8 cellular contexts compared by ENCODE assay signal in genomic region chr22:46366801-46367706, GRCh38. TPM values are rescaled to one million over a fixed set of nuclear protein-coding genes. Genes with fewer than 3 reads are reported as not detected.
DNase-seq lines count a peak whose midpoint lies in the region; ATAC-seq and TF ChIP-seq lines count a peak whose summit lies in the region.
"Had no signal": no experiment of that assay in that cellular context is flagged by ENCODE, and none has a peak within 500 bp of the region (broad histone marks: within the 10 kb centered on the region; RNA-seq: fewer than 3 reads in every experiment).

No MANE protein-coding gene starts in this region.

- H3K9ac ChIP-seq in MM.1S (ENCODE audit: low read length): peak overlapping the region; percentile 92

- TF ChIP-seq EP300 in suprapubic skin (IDR thresholded peaks at IDR 0.05): no peak

- H3K9me2 ChIP-seq in MM.1S (replicated peaks; ENCODE audit: insufficient read depth, low read length): no peaks in the 10 kb centered on the region

- intact Hi-C loops in right cardiac atrium (cut with DNase I): loop anchor here (2.0 to 5.0 kb wide), 2 partner anchors 175 to 176 kb away; no protein-coding TSS in a partner anchor
- intact Hi-C loops in cardiac septum (cut with DNase I): loop anchor here (10.0 kb wide), 1 partner anchor 318 kb away; no protein-coding TSS in a partner anchor

- 57% methylated on average over 45 of the region's 45 CpGs for WGBS in right cardiac atrium
- 98% methylated on average over 7 of the region's 45 CpGs for WGBS in suprapubic skin

- no peaks in the 10 kb centered on the region for H3K27me3 ChIP-seq in right cardiac atrium (ENCODE audit: control insufficient read depth, insufficient read depth)
- H3K27me3 ChIP-seq in MM.1S (replicated peaks; ENCODE audit: insufficient read depth, low read length): no peaks in the 10 kb centered on the region
- peaks cover 3% of the 10 kb centered on the region for H3K27me3 ChIP-seq in suprapubic skin

- peak overlapping the region; percentile 59 for H2AFZ ChIP-seq in MM.1S (ENCODE audit: low read length)

- no peaks in the 10 kb centered on the region for H3K79me2 ChIP-seq in MM.1S (ENCODE audit: low read length)

- peaks cover 14% of the 10 kb centered on the region; the same call in 1 of the 2 replicates for H3F3A ChIP-seq in MM.1S (ENCODE audit: insufficient read depth, low read length)

- ATAC-seq in right cardiac atrium (no peak), HG03571 (IDR thresholded peaks at IDR 0.05; ENCODE audit: unreplicated experiment) (no peak)

- no peak for TF ChIP-seq POLR2A in suprapubic skin (IDR thresholded peaks at IDR 0.05)

- H3K9me3 ChIP-seq in right cardiac atrium (ENCODE audit: control insufficient read depth, low read length) (no peaks in the 10 kb centered on the region), MM.1S (replicated peaks; ENCODE audit: insufficient read depth, low read length) (no peaks in the 10 kb centered on the region), suprapubic skin (no peaks in the 10 kb centered on the region)

- H3K4me2 ChIP-seq in MM.1S (ENCODE audit: low read depth, low read length): peak overlapping the region; percentile 98

- DNase-seq in right cardiac atrium: peak in 2 of 3 donors; percentile 45 to 47
- DNase-seq in cardiac septum (ENCODE audit: low spot score): no peak
- peak; percentile 92 for DNase-seq in MM.1S
- DNase-seq in iPS-NIHi11 (ENCODE audit: low spot score): peak; percentile 37
- no peak for DNase-seq in suprapubic skin (ENCODE audit: low spot score in 2 of 2)
- no peak for DNase-seq in NCI-H2227 treated with DMSO at 0.1 percent for 48 hours (lab: John Stamatoyannopoulos, UW)

- no peaks in the 10 kb centered on the region for H3K4me1 ChIP-seq in right cardiac atrium (ENCODE audit: control insufficient read depth, insufficient read depth, low read length)
- peaks cover 39% of the 10 kb centered on the region for H3K4me1 ChIP-seq in MM.1S (ENCODE audit: low read length)
- H3K4me1 ChIP-seq in suprapubic skin: no peaks in the 10 kb centered on the region

- H3K36me3 ChIP-seq in MM.1S (replicated peaks; ENCODE audit: insufficient read depth, low read length): no peaks in the 10 kb centered on the region
- peaks cover 21% of the 10 kb centered on the region for H3K36me3 ChIP-seq in suprapubic skin

- no peaks in the 10 kb centered on the region for H4K20me1 ChIP-seq in MM.1S (ENCODE audit: insufficient read depth, low read length)

- H3K27ac ChIP-seq in right cardiac atrium (ENCODE audit: low read length) (no peak overlapping the region), MM.1S (ENCODE audit: low read length) (peak overlapping the region; percentile 93), suprapubic skin (no peak overlapping the region)
- H3K27ac ChIP-seq: dorsolateral prefrontal cortex had no signal

- TF ChIP-seq CTCF in MM.1S (IDR thresholded peaks at IDR 0.05; ENCODE audit: low read length) (peak; percentile 25), suprapubic skin (IDR thresholded peaks at IDR 0.05) (no peak)

- H3K4me3 ChIP-seq in right cardiac atrium (ENCODE audit: low read length) (no peak overlapping the region), MM.1S (ENCODE audit: low read length) (peak overlapping the region; percentile 75), suprapubic skin (no peak overlapping the region)
- H3K4me3 ChIP-seq: dorsolateral prefrontal cortex had no signal

RNA-seq across cellular contexts. Expression of gene TRMU, which starts 31.5 kb away (rescaled TPM):
- 10 to 100 TPM; 31.5 to 48.7 (median 38.9) TPM for total RNA-seq in right cardiac atrium
- 40.2 TPM for polyA plus RNA-seq in right cardiac atrium
- total RNA-seq in cardiac septum: 34.7 TPM
- 100 to 1,000 TPM in 1 of 4 donors, 10 to 100 TPM in 3; 28.3 to 109 (median 40.9) TPM for total RNA-seq in suprapubic skin

Comparison
In these comparisons a context has a peak if more than half of its experiments do, and no peak if none do; other contexts are left out.
1. DNase-seq: peak in right cardiac atrium (2 of 3), MM.1S (single experiment) and iPS-NIHi11 (single experiment); none in cardiac septum (single experiment), suprapubic skin (0 of 2) and NCI-H2227 treated with DMSO at 0.1 percent for 48 hours (single experiment).